Comparison of ENCODE assay signal across 25 cellular contexts in genomic region chr9:109302606-109303005, GRCh38. TPM values are rescaled to one million over a fixed set of nuclear protein-coding genes. Genes with fewer than 3 reads are reported as not detected.
DNase-seq lines count a peak whose midpoint lies in the region; ATAC-seq, FAIRE-seq and TF ChIP-seq lines count a peak whose summit lies in the region.
"Had no signal": no experiment of that assay in that cellular context is flagged by ENCODE, and none has a peak within 500 bp of the region (broad histone marks: within the 10 kb centered on the region; RNA-seq: fewer than 3 reads in every experiment).

No MANE protein-coding gene starts in this region.

- H3K79me1 ChIP-seq in H9 (ENCODE audit: insufficient read depth, low read depth, low read length, poor library complexity, severe bottlenecking) (peaks cover 7% of the 10 kb centered on the region), trophoblast cell (ENCODE audit: low read length) (no peaks in the 10 kb centered on the region)

- H3T11ph ChIP-seq in H9 (ENCODE audit: low read length): no peak overlapping the region

- H4K12ac ChIP-seq in trophoblast cell (ENCODE audit: low read depth, low read length): no peak overlapping the region

- no peak overlapping the region for H3K4me3 Mint-ChIP-seq in H9
- H3K4me3 Mint-ChIP-seq in stimulated activated memory B cell treated with anti-CD40 and anti-IgM and Interleukin-4, amounts not matched to agents 10 μg/mL and 1 μg/mL and 100 μg/mL, for 72 hours: no peak overlapping the region
- H3K4me3 Mint-ChIP-seq: CD4-positive, alpha-beta T cell; CD8-positive, alpha-beta T cell had no signal

- no peaks in the 10 kb centered on the region for H3K9me3 Mint-ChIP-seq in H9
- H3K9me3 Mint-ChIP-seq in stimulated activated memory B cell treated with anti-CD40 and anti-IgM and Interleukin-4, amounts not matched to agents 10 μg/mL and 1 μg/mL and 100 μg/mL, for 72 hours: no peaks in the 10 kb centered on the region
- H3K9me3 Mint-ChIP-seq: CD4-positive, alpha-beta T cell; CD8-positive, alpha-beta T cell had no signal

- H3K27me3 ChIP-seq in H9 (ENCODE audit: insufficient read depth, low read length): no peaks in the 10 kb centered on the region
- no peaks in the 10 kb centered on the region for H3K27me3 ChIP-seq in trophoblast cell (ENCODE audit: insufficient read depth, low read length)
- no peaks in the 10 kb centered on the region for H3K27me3 ChIP-seq in stomach
- H3K27me3 ChIP-seq: BE2C, BLaER1 had no signal

- no peak overlapping the region for H3K4me3 ChIP-seq in trophoblast cell (ENCODE audit: low read depth, low read length)
- no peak overlapping the region for H3K4me3 ChIP-seq in stomach
- H3K4me3 ChIP-seq: BLaER1 had no signal

- intact Hi-C loops in stomach (cut with DNase I; ENCODE audit: low total_unique reads): no loop called here

- no peak overlapping the region for H2BK120ac ChIP-seq in H9 (ENCODE audit: low read depth, low read length, poor library complexity, severe bottlenecking)
- H2BK120ac ChIP-seq in trophoblast cell (ENCODE audit: insufficient read depth, low read length, poor library complexity): no peak overlapping the region

- no peaks in the 10 kb centered on the region for H3K9me3 ChIP-seq in H9 (ENCODE audit: control insufficient read depth, low read depth, low read length)
- no peaks in the 10 kb centered on the region for H3K9me3 ChIP-seq in trophoblast cell (ENCODE audit: insufficient read depth, low read depth, low read length)
- H3K9me3 ChIP-seq in stomach: no peaks in the 10 kb centered on the region
- H3K9me3 ChIP-seq: BE2C, BLaER1, Caco-2 had no signal

- no peak overlapping the region for H2BK15ac ChIP-seq in H9 (ENCODE audit: low read depth, low read length)

- H2BK20ac ChIP-seq in H9 (ENCODE audit: low read depth, low read length, poor library complexity, severe bottlenecking): no peak overlapping the region

- H3K4me1 Mint-ChIP-seq in H9: peaks cover 8 to 13% of the 10 kb centered on the region in 2 experiments; a peak in 3 of 4 replicates
- H3K4me1 Mint-ChIP-seq in stimulated activated memory B cell treated with anti-CD40 and anti-IgM and Interleukin-4, amounts not matched to agents 10 μg/mL and 1 μg/mL and 100 μg/mL, for 72 hours: no peaks in the 10 kb centered on the region

- H2BK5ac ChIP-seq in H9 (ENCODE audit: insufficient read length, low read length) (no peak overlapping the region), trophoblast cell (ENCODE audit: low read depth, low read length, poor library complexity) (no peak overlapping the region)

- FAIRE-seq in urothelium cell line (lab: Jason Lieb, UNC): no peak
- FAIRE-seq: A204.1, D721Med, G401.6, GM12891, GM19239 had no signal

- H3K4me1 ChIP-seq in H9 (ENCODE audit: insufficient read depth, low read length): peaks cover 3% of the 10 kb centered on the region; the same call in 1 of the 2 replicates
- H3K4me1 ChIP-seq in trophoblast cell (ENCODE audit: control insufficient read depth in 1 of 2, insufficient read depth in 2 of 2, low read length in 2 of 2): no peaks in the 10 kb centered on the region
- H3K4me1 ChIP-seq in stomach: peaks cover 2 to 11% (median 4%) of the 10 kb centered on the region in 4 donors
- H3K4me1 ChIP-seq: BE2C had no signal

- peaks cover 0 to 2% (median 0%) of the 10 kb centered on the region in 3 experiments; a peak in 1 of 7 replicates for H3K36me3 Mint-ChIP-seq in H9 (ENCODE audit: insufficient read depth in 1 of 3, low read depth in 3 of 3)
- H3K36me3 Mint-ChIP-seq in stimulated activated memory B cell treated with anti-CD40 and anti-IgM and Interleukin-4, amounts not matched to agents 10 μg/mL and 1 μg/mL and 100 μg/mL, for 72 hours: no peaks in the 10 kb centered on the region
- H3K36me3 Mint-ChIP-seq: CD8-positive, alpha-beta T cell had no signal

- H4K8ac ChIP-seq in H9 (replicated peaks; ENCODE audit: insufficient read length, low read depth, low read length): no peak overlapping the region
- H4K8ac ChIP-seq in trophoblast cell (ENCODE audit: low read depth, low read length): no peak overlapping the region

- H3K14ac ChIP-seq in H9 (ENCODE audit: insufficient read depth, low read length) (no peak overlapping the region), trophoblast cell (ENCODE audit: low read length) (no peak overlapping the region)

- H3K79me2 ChIP-seq in H9 (ENCODE audit: insufficient read depth, low read length): peaks cover 2% of the 10 kb centered on the region; the same call in 1 of the 2 replicates
- H3K79me2 ChIP-seq in trophoblast cell (ENCODE audit: control insufficient read depth, insufficient read depth, low read length, poor library complexity): peaks cover 3% of the 10 kb centered on the region

- no peak overlapping the region for H2AFZ ChIP-seq in H9 (ENCODE audit: low read length)
- H2AFZ ChIP-seq in trophoblast cell (ENCODE audit: insufficient read depth, low read length, poor library complexity): no peak overlapping the region

- H3K4ac ChIP-seq in H9 (ENCODE audit: low read depth, low read length) (no peak overlapping the region), trophoblast cell (ENCODE audit: low read depth, low read length) (peak overlapping the region; percentile 76)

- no peak overlapping the region for H3K23ac ChIP-seq in H9 (ENCODE audit: insufficient read length, low read depth, low read length)
- no peak overlapping the region for H3K23ac ChIP-seq in trophoblast cell (ENCODE audit: low read length)

- ATAC-seq in stimulated activated memory B cell treated with anti-CD40 and anti-IgM and Interleukin-4, amounts not matched to agents 10 μg/mL and 1 μg/mL and 100 μg/mL, for 72 hours: peak; percentile 5
- no peak for ATAC-seq in GM18517 (IDR thresholded peaks at IDR 0.05; ENCODE audit: unreplicated experiment)
- ATAC-seq: CD8-positive, alpha-beta T cell had no signal

- H2AK5ac ChIP-seq in H9 (ENCODE audit: insufficient read length, low read length) (no peak overlapping the region), trophoblast cell (ENCODE audit: low read length) (no peak overlapping the region)

- H4K5ac ChIP-seq in H9 (ENCODE audit: insufficient read length, low read depth, low read length): no peak overlapping the region

- H3K9ac ChIP-seq in H9 (ENCODE audit: extremely low read depth, insufficient read length, low read length) (no peak overlapping the region), trophoblast cell (ENCODE audit: low read length) (no peak overlapping the region)
- H3K9ac ChIP-seq: BLaER1 had no signal

- TF ChIP-seq CTCF in H9 (conservative IDR thresholded peaks at IDR 0.05): no peak
- TF ChIP-seq CTCF in VCaP (conservative IDR thresholded peaks at IDR 0.05): no peak
- no peak for TF ChIP-seq CTCF in stomach (IDR thresholded peaks at IDR 0.05)

- H3K4me2 ChIP-seq in H9 (ENCODE audit: insufficient read depth, insufficient read length, low read length): no peak overlapping the region
- no peak overlapping the region for H3K4me2 ChIP-seq in trophoblast cell (ENCODE audit: low read length)
- H3K4me2 ChIP-seq: BLaER1 had no signal

- H3K27ac ChIP-seq in H9 (ENCODE audit: insufficient read length, low read depth, low read length) (no peak overlapping the region), VCaP (peak overlapping the region; percentile 88), trophoblast cell (ENCODE audit: low read depth, low read length) (no peak overlapping the region), stomach (no peak overlapping the region)
- H3K27ac ChIP-seq: BLaER1 had no signal

- TF ChIP-seq POLR2A in stomach (IDR thresholded peaks at IDR 0.05): no peak

- no peaks in the 10 kb centered on the region for H3K23me2 ChIP-seq in H9 (ENCODE audit: insufficient read length, low read depth, low read length, poor library complexity, severe bottlenecking)

- H4K20me1 ChIP-seq in H9 (ENCODE audit: control insufficient read depth, insufficient read depth, insufficient read length): no peaks in the 10 kb centered on the region
- H4K20me1 ChIP-seq: BLaER1 had no signal

- no peak overlapping the region for H2BK12ac ChIP-seq in H9 (ENCODE audit: insufficient read length, low read depth, low read length)
- H2BK12ac ChIP-seq in trophoblast cell (ENCODE audit: low read length): no peak overlapping the region

- H3K18ac ChIP-seq in H9 (ENCODE audit: insufficient read length, low read depth, low read length) (no peak overlapping the region), trophoblast cell (ENCODE audit: low read length) (no peak overlapping the region)

- no peak for DNase-seq in H9
- DNase-seq in trophoblast cell: no peak
- DNase-seq in urothelium cell line (ENCODE audit: low spot score): no peak
- no peak for DNase-seq in activated CD8-positive, alpha-beta memory T cell treated with anti-CD3 and anti-CD28 coated beads for 24 hours
- no peak for DNase-seq in stomach
- DNase-seq: 8988T; ACHN; BE2C; C1 segment of cervical spinal cord; Caco-2; Calu3; CD4-positive, alpha-beta T cell; CD8-positive, alpha-beta T cell; DMS79 treated with DMSO at 0.1 percent for 48 hours; GF-D8 had no signal

- H3K56ac ChIP-seq in H9 (ENCODE audit: insufficient read length, low read depth, low read length): no peak overlapping the region

- peak overlapping the region in 2 of 3 experiments; percentile 56 to 90; a peak in 1 of 7 replicates for H3K27ac Mint-ChIP-seq in H9
- H3K27ac Mint-ChIP-seq in stimulated activated memory B cell treated with anti-CD40 and anti-IgM and Interleukin-4, amounts not matched to agents 10 μg/mL and 1 μg/mL and 100 μg/mL, for 72 hours: no peak overlapping the region
- H3K27ac Mint-ChIP-seq: CD4-positive, alpha-beta T cell; CD8-positive, alpha-beta T cell had no signal

- WGBS in H9 (ENCODE audit: extremely low coverage, insufficient read length, low lambda C conversion rate): no CpG with 5 or more reads among the region's 5 CpGs
- WGBS in trophoblast cell (ENCODE audit: extremely low coverage, insufficient coverage, insufficient read length): no CpG with 5 or more reads among the region's 5 CpGs
- 81 to 93% (median 88%) methylated on average over 5 of the region's 5 CpGs for WGBS in stomach, 5 donors

- no peak overlapping the region for H4K91ac ChIP-seq in H9 (ENCODE audit: insufficient read length, low read depth, low read length)
- no peak overlapping the region for H4K91ac ChIP-seq in trophoblast cell (ENCODE audit: low read depth, low read length)

- TF ChIP-seq EP300 in stomach (IDR thresholded peaks at IDR 0.05): no peak

- H3K36me3 ChIP-seq in trophoblast cell (ENCODE audit: control insufficient read depth in 1 of 2, insufficient read depth in 2 of 2, low read length in 2 of 2): no peaks in the 10 kb centered on the region
- no peaks in the 10 kb centered on the region for H3K36me3 ChIP-seq in stomach
- H3K36me3 ChIP-seq: BE2C, BLaER1 had no signal

- no peaks in the 10 kb centered on the region for H3K27me3 Mint-ChIP-seq in H9 (ENCODE audit: low read depth)
- peaks cover 51% of the 10 kb centered on the region for H3K27me3 Mint-ChIP-seq in stimulated activated memory B cell treated with anti-CD40 and anti-IgM and Interleukin-4, amounts not matched to agents 10 μg/mL and 1 μg/mL and 100 μg/mL, for 72 hours

RNA-seq across cellular contexts. Expression of gene EPB41L4B, which starts 18.3 kb away (rescaled TPM):
- 18.9 and 19.7 TPM in 2 replicates for total RNA-seq in H9 (2021)
- polyA plus RNA-seq in trophoblast cell (2013): 23.7 and 24.0 TPM in 2 replicates
- 10 to 100 TPM; 12.3 to 52.4 (median 26.1) TPM for total RNA-seq in stomach
- 10 to 100 TPM in 2 of 3 donors, 1 to 10 TPM in 1; 9.2 to 44.3 (median 22.8) TPM for polyA plus RNA-seq in stomach
- total RNA-seq: A673; CD4-positive, alpha-beta T cell; CD8-positive, alpha-beta T cell had no signal
